Comparison of ENCODE assay signal across 27 cellular contexts in genomic region chr11:67521924-67522323, GRCh38. TPM values are rescaled to one million over a fixed set of nuclear protein-coding genes. Genes with fewer than 3 reads are reported as not detected.
DNase-seq lines count a peak whose midpoint lies in the region; ATAC-seq, FAIRE-seq and TF ChIP-seq lines count a peak whose summit lies in the region.
"Had no signal": no experiment of that assay in that cellular context is flagged by ENCODE, and none has a peak within 500 bp of the region (broad histone marks: within the 10 kb centered on the region; RNA-seq: fewer than 3 reads in every experiment).

No MANE protein-coding gene starts in this region.

- H3K27me3 ChIP-seq in IMR-90 (ENCODE audit: control insufficient read depth, insufficient read depth, low read length) = peaks cover 29% of the 10 kb centered on the region
- no peaks in the 10 kb centered on the region for H3K27me3 ChIP-seq in sigmoid colon
- H3K27me3 ChIP-seq: BE2C, BLaER1 had no signal

- no peak for FAIRE-seq in kidney (lab: Jason Lieb, UNC)
- FAIRE-seq: A204.1, D721Med, G401.6, GM12878, GM12892, GM18507 had no signal

- no peak overlapping the region for H4K8ac ChIP-seq in IMR-90 (ENCODE audit: low read depth in 2 of 2, low read length in 2 of 2)

- TF ChIP-seq RAD21 in IMR-90 (IDR thresholded peaks at IDR 0.05; ENCODE audit: low read length) = no peak

- no peak overlapping the region for H3K56ac ChIP-seq in IMR-90 (ENCODE audit: extremely low read depth, insufficient read depth, low read length)

- H3K4me3 Mint-ChIP-seq in stimulated activated effector memory CD8-positive, alpha-beta T cell treated with anti-CD3 and anti-CD28 coated beads, Interleukin-12 subunit alpha, Interleukin-12 subunit beta, amount 100 ng/mL, for 72 hours = no peak overlapping the region
- H3K4me3 Mint-ChIP-seq: CD4-positive, alpha-beta T cell; CD8-positive, alpha-beta T cell had no signal

- H3K23ac ChIP-seq in IMR-90 (ENCODE audit: low read depth, low read length) = no peak overlapping the region

- no peaks in the 10 kb centered on the region for H3K4me1 Mint-ChIP-seq in stimulated activated effector memory CD8-positive, alpha-beta T cell treated with anti-CD3 and anti-CD28 coated beads, Interleukin-12 subunit alpha, Interleukin-12 subunit beta, amount 100 ng/mL, for 72 hours

- H3K36me3 Mint-ChIP-seq in stimulated activated effector memory CD8-positive, alpha-beta T cell treated with anti-CD3 and anti-CD28 coated beads, Interleukin-12 subunit alpha, Interleukin-12 subunit beta, amount 100 ng/mL, for 72 hours = no peaks in the 10 kb centered on the region
- H3K36me3 Mint-ChIP-seq: CD8-positive, alpha-beta T cell had no signal

- no peak overlapping the region for H2BK120ac ChIP-seq in IMR-90 (ENCODE audit: low read depth, low read length)

- intact Hi-C loops in IMR-90 (cut with micrococcal nuclease) (no loop called here), kidney (cut with DNase I) (no loop called here), sigmoid colon (cut with DNase I) (no loop called here)

- H3K14ac ChIP-seq in IMR-90 (replicated peaks; ENCODE audit: low read depth, low read length) = no peak overlapping the region

- H3K18ac ChIP-seq in IMR-90 (ENCODE audit: low read depth, low read length) = no peak overlapping the region

- in situ Hi-C loops in IMR-90 (cut with MboI; ENCODE audit: low sequenced_read_pairs) = no loop called here

- H3K9me3 Mint-ChIP-seq in stimulated activated effector memory CD8-positive, alpha-beta T cell treated with anti-CD3 and anti-CD28 coated beads, Interleukin-12 subunit alpha, Interleukin-12 subunit beta, amount 100 ng/mL, for 72 hours = no peaks in the 10 kb centered on the region
- H3K9me3 Mint-ChIP-seq: CD4-positive, alpha-beta T cell; CD8-positive, alpha-beta T cell had no signal

- H3K79me1 ChIP-seq in IMR-90 (ENCODE audit: low read depth in 1 of 2, low read length in 2 of 2) = no peaks in the 10 kb centered on the region

- CTCF ChIA-PET in IMR-90 (lab: Yijun Ruan, JAX) = no interaction called here

- no peak overlapping the region for H2BK15ac ChIP-seq in IMR-90 (ENCODE audit: low read depth, low read length)

- H3K9me3 ChIP-seq in IMR-90 (ENCODE audit: control insufficient read depth, insufficient read depth, low read length) (no peaks in the 10 kb centered on the region), kidney (ENCODE audit: control insufficient read depth in 1 of 2, low read length in 2 of 2) (no peaks in the 10 kb centered on the region), sigmoid colon (no peaks in the 10 kb centered on the region)
- H3K9me3 ChIP-seq: BE2C, BLaER1, Caco-2 had no signal

- TF ChIP-seq EP300 in sigmoid colon (IDR thresholded peaks at IDR 0.05) = no peak

- H4K20me1 ChIP-seq in IMR-90 (ENCODE audit: insufficient read depth, low read length) = no peaks in the 10 kb centered on the region
- H4K20me1 ChIP-seq: BLaER1 had no signal

- no peak overlapping the region for H2BK20ac ChIP-seq in IMR-90 (ENCODE audit: low read depth, low read length)

- H3K36me3 ChIP-seq in IMR-90 (ENCODE audit: control insufficient read depth, insufficient read depth, low read length) (no peaks in the 10 kb centered on the region), kidney (ENCODE audit: control insufficient read depth in 1 of 2, insufficient read depth in 2 of 2, low read length in 2 of 2) (no peaks in the 10 kb centered on the region), sigmoid colon (no peaks in the 10 kb centered on the region)
- H3K36me3 ChIP-seq: BE2C, BLaER1 had no signal

- BruUV-seq in IMR-90 (replicated peaks; lab: Mats Ljungman, UMichigan) = no TSS peak

- H3K27ac ChIP-seq in IMR-90 (ENCODE audit: insufficient read depth, low read length) (no peak overlapping the region), kidney (ENCODE audit: low read depth in 2 of 2, low read length in 2 of 2) (no peak overlapping the region), sigmoid colon (no peak overlapping the region)
- H3K27ac ChIP-seq: BLaER1 had no signal

- POLR2A ChIA-PET in IMR-90 (lab: Charles Lee; ENCODE audit: unreplicated experiment) = no interaction called here

- no peak overlapping the region for H2AK5ac ChIP-seq in IMR-90 (ENCODE audit: low read depth, low read length)

- WGBS in IMR-90 (ENCODE audit: extremely low coverage in 2 of 2, insufficient read length in 1 of 2), 2 experiments = no CpG with 5 or more reads among the region's 10 CpGs
- WGBS in sigmoid colon, 2 donors = 88 to 92% methylated on average over 10 of the region's 10 CpGs

- TF ChIP-seq CTCF in GM10266 (IDR thresholded peaks at IDR 0.05; ENCODE audit: control insufficient read depth, insufficient read depth, low read depth, missing control alignments) = no peak
- no peak for TF ChIP-seq CTCF in IMR-90 (conservative IDR thresholded peaks at IDR 0.05; ENCODE audit: low read depth, low read length)
- no peak for TF ChIP-seq CTCF in kidney (IDR thresholded peaks at IDR 0.05; ENCODE audit: borderline replicate concordance, extremely low read depth, insufficient read depth)
- no peak for TF ChIP-seq CTCF in sigmoid colon (IDR thresholded peaks at IDR 0.05)

- DNase-seq in GM10266 (ENCODE audit: extremely low spot score) (peak; percentile 15), IMR-90 (no peak), kidney (peak; percentile 62), NCI-H526 treated with DMSO at 0.1 percent for 48 hours (lab: John Stamatoyannopoulos, UW) (no peak), NOMO-1 (lab: John Stamatoyannopoulos, UW; ENCODE audit: unreplicated experiment in 2 of 2) (no peak), sigmoid colon (no peak), NCI-H774 (lab: John Stamatoyannopoulos, UW) (no peak)
- DNase-seq in stimulated activated effector memory CD8-positive, alpha-beta T cell treated with anti-CD3 and anti-CD28 coated beads, Interleukin-12 subunit alpha, Interleukin-12 subunit beta, amount 100 ng/mL, for 72 hours (ENCODE audit: low spot score in 2 of 2) = no peak
- DNase-seq: 8988T; ACHN; BE2C; C1 segment of cervical spinal cord; Caco-2; Calu3; CD4-positive, alpha-beta T cell; CD8-positive, alpha-beta T cell; DMS79 treated with DMSO at 0.1 percent for 48 hours; GF-D8 had no signal

- dilution Hi-C loops in IMR-90 (cut with HindIII; ENCODE audit: low sequenced_read_pairs, unreplicated experiment) = no loop called here

- no peak for ATAC-seq in IMR-90 (ENCODE audit: low read depth)
- ATAC-seq in stimulated activated effector memory CD8-positive, alpha-beta T cell treated with anti-CD3 and anti-CD28 coated beads, Interleukin-12 subunit alpha, Interleukin-12 subunit beta, amount 100 ng/mL, for 72 hours = no peak
- ATAC-seq: CD8-positive, alpha-beta T cell; GM12878 had no signal

- no peak overlapping the region for H2BK5ac ChIP-seq in IMR-90 (ENCODE audit: low read depth, low read length, poor library complexity, severe bottlenecking)

- H3K4me2 ChIP-seq in IMR-90 (ENCODE audit: low read depth, low read length) = no peak overlapping the region
- H3K4me2 ChIP-seq: BLaER1 had no signal

- TF ChIP-seq POLR2A in IMR-90 (IDR thresholded peaks at IDR 0.05; ENCODE audit: low read depth, low read length) (no peak), sigmoid colon (IDR thresholded peaks at IDR 0.05) (no peak)

- peak overlapping the region; percentile 32 for H3K27ac Mint-ChIP-seq in stimulated activated effector memory CD8-positive, alpha-beta T cell treated with anti-CD3 and anti-CD28 coated beads, Interleukin-12 subunit alpha, Interleukin-12 subunit beta, amount 100 ng/mL, for 72 hours
- H3K27ac Mint-ChIP-seq: CD4-positive, alpha-beta T cell; CD8-positive, alpha-beta T cell had no signal

- H4K91ac ChIP-seq in IMR-90 (ENCODE audit: insufficient read depth, low read depth, low read length) = no peak overlapping the region

- H3K9ac ChIP-seq in IMR-90 (ENCODE audit: low read depth, low read length) (no peak overlapping the region), kidney (ENCODE audit: low read length in 2 of 2) (no peak overlapping the region)
- H3K9ac ChIP-seq: BLaER1 had no signal

- no peaks in the 10 kb centered on the region for H3K9me1 ChIP-seq in IMR-90 (ENCODE audit: insufficient read depth, low read length)

- H3K4me3 ChIP-seq in IMR-90 (ENCODE audit: insufficient read depth, low read depth, low read length) = no peak overlapping the region
- no peak overlapping the region for H3K4me3 ChIP-seq in kidney (ENCODE audit: low read length in 2 of 2)
- no peak overlapping the region for H3K4me3 ChIP-seq in sigmoid colon
- H3K4me3 ChIP-seq: BLaER1, GM12878 had no signal

- no peaks in the 10 kb centered on the region for H3K4me1 ChIP-seq in IMR-90 (ENCODE audit: control insufficient read depth, insufficient read depth, low read length)
- H3K4me1 ChIP-seq in kidney (ENCODE audit: control insufficient read depth in 1 of 2, insufficient read depth in 1 of 2, low read depth in 1 of 2, low read length in 2 of 2) = no peaks in the 10 kb centered on the region
- no peaks in the 10 kb centered on the region for H3K4me1 ChIP-seq in sigmoid colon
- H3K4me1 ChIP-seq: BE2C, BLaER1, Caco-2 had no signal

- no peak overlapping the region for H4K5ac ChIP-seq in IMR-90 (ENCODE audit: low read depth, low read length)

- H2AK9ac ChIP-seq in IMR-90 (replicated peaks; ENCODE audit: low read depth, low read length, poor library complexity) = peak overlapping the region; percentile 33

- H2AFZ ChIP-seq in IMR-90 (replicated peaks; ENCODE audit: low read length, poor library complexity) = no peak overlapping the region

- no peak overlapping the region for H3K4ac ChIP-seq in IMR-90 (ENCODE audit: low read depth, low read length)

RNA-seq across cellular contexts. Expression of gene CABP2, which starts 1.3 kb away (rescaled TPM):
- not detected in 2 replicates for total RNA-seq in IMR-90 (2012; rRNA removed)
- not detected in 2 replicates for polyA plus RNA-seq in IMR-90 (2012; rRNA removed)
- not detected in 2 replicates for polyA plus RNA-seq in IMR-90 (2012; cell fraction: cytosol; rRNA removed)
- polyA plus RNA-seq in IMR-90 (2012; cell fraction: nucleus; rRNA removed; ENCODE audit: low replicate concordance) = not detected in 2 replicates
- total RNA-seq in kidney = not detected
- polyA plus RNA-seq in kidney (ENCODE audit: insufficient read depth, low read depth, low replicate concordance) = not detected
- not detected for total RNA-seq in sigmoid colon
- polyA plus RNA-seq in sigmoid colon = not detected
- total RNA-seq: A673; Caco-2; Calu3; CD4-positive, alpha-beta T cell; CD8-positive, alpha-beta T cell; GM12878 had no signal
- polyA plus RNA-seq: AG04450, GM12878 had no signal

RNA-seq across cellular contexts. Expression of gene CDK2AP2, which starts 14.0 kb away (rescaled TPM):
- total RNA-seq in IMR-90 (2012; rRNA removed) (8.1 and 9.2 TPM in 2 replicates), kidney (98.4 TPM), sigmoid colon (10 to 100 TPM; 13.3 to 32.9 (median 23.7) TPM)
- polyA plus RNA-seq in IMR-90 (2012; rRNA removed) (44.7 and 49.8 TPM in 2 replicates), kidney (ENCODE audit: insufficient read depth, low read depth, low replicate concordance) (188 TPM), sigmoid colon (100 to 1,000 TPM in 2 of 3 donors, 10 to 100 TPM in 1; 64.9 to 126 (median 101) TPM)
- 49.1 and 52.7 TPM in 2 replicates for polyA plus RNA-seq in IMR-90 (2012; cell fraction: cytosol; rRNA removed)
- 41.3 and 43.1 TPM in 2 replicates for polyA plus RNA-seq in IMR-90 (2012; cell fraction: nucleus; rRNA removed; ENCODE audit: low replicate concordance)

RNA-seq across cellular contexts. Expression of gene PITPNM1, which starts 16.8 kb away (rescaled TPM):
- 4.7 and 5.0 TPM in 2 replicates for total RNA-seq in IMR-90 (2012; rRNA removed)
- polyA plus RNA-seq in IMR-90 (2012; rRNA removed) = 15.4 and 18.3 TPM in 2 replicates
- polyA plus RNA-seq in IMR-90 (2012; cell fraction: cytosol; rRNA removed) = 8.3 and 16.2 TPM in 2 replicates
- 41.1 and 134 TPM in 2 replicates for polyA plus RNA-seq in IMR-90 (2012; cell fraction: nucleus; rRNA removed; ENCODE audit: low replicate concordance)
- total RNA-seq in kidney = 74.7 TPM
- 19.3 TPM for polyA plus RNA-seq in kidney (ENCODE audit: insufficient read depth, low read depth, low replicate concordance)
- total RNA-seq in sigmoid colon = 10 to 100 TPM in 1 of 4 donors, 1 to 10 TPM in 3; 3.2 to 16.0 (median 5.6) TPM
- polyA plus RNA-seq in sigmoid colon = 10 to 100 TPM; 16.2 to 69.1 (median 36.1) TPM

RNA-seq across cellular contexts. Expression of gene AIP, which starts 39.1 kb away (rescaled TPM):
- 91.4 and 95.5 TPM in 2 replicates for total RNA-seq in IMR-90 (2012; rRNA removed)
- 122 and 130 TPM in 2 replicates for polyA plus RNA-seq in IMR-90 (2012; rRNA removed)
- 119 and 146 TPM in 2 replicates for polyA plus RNA-seq in IMR-90 (2012; cell fraction: cytosol; rRNA removed)
- 57.9 and 94.8 TPM in 2 replicates for polyA plus RNA-seq in IMR-90 (2012; cell fraction: nucleus; rRNA removed; ENCODE audit: low replicate concordance)
- total RNA-seq in kidney = 61.5 TPM
- polyA plus RNA-seq in kidney (ENCODE audit: insufficient read depth, low read depth, low replicate concordance) = 135 TPM
- total RNA-seq in sigmoid colon = 100 to 1,000 TPM; 103 to 120 (median 109) TPM
- 10 to 100 TPM; 71.2 to 82.3 (median 76.6) TPM for polyA plus RNA-seq in sigmoid colon

RNA-seq across cellular contexts. Expression of gene TMEM134, which starts 52.9 kb away (rescaled TPM):
- total RNA-seq in IMR-90 (2012; rRNA removed) (12.5 and 18.9 TPM in 2 replicates), kidney (65.5 TPM), sigmoid colon (100 to 1,000 TPM in 3 of 4 donors, 10 to 100 TPM in 1; 54.6 to 137 (median 121) TPM)
- polyA plus RNA-seq in IMR-90 (2012; rRNA removed) (55.0 and 64.4 TPM in 2 replicates), kidney (ENCODE audit: insufficient read depth, low read depth, low replicate concordance) (127 TPM), sigmoid colon (10 to 100 TPM; 66.7 to 96.1 (median 69.1) TPM)
- polyA plus RNA-seq in IMR-90 (2012; cell fraction: cytosol; rRNA removed) = 167 and 255 TPM in 2 replicates
- 119 and 287 TPM in 2 replicates for polyA plus RNA-seq in IMR-90 (2012; cell fraction: nucleus; rRNA removed; ENCODE audit: low replicate concordance)

Comparison
In these comparisons a context has a peak if more than half of its experiments do, and no peak if none do; other contexts are left out.
1. DNase-seq: peak in GM10266 (single experiment) and kidney (single experiment); none in IMR-90 (single experiment), stimulated activated effector memory CD8-positive, alpha-beta T cell treated with anti-CD3 and anti-CD28 coated beads, Interleukin-12 subunit alpha, Interleukin-12 subunit beta, amount 100 ng/mL, for 72 hours (0 of 2), NCI-H526 treated with DMSO at 0.1 percent for 48 hours (single experiment), NOMO-1 (0 of 2), sigmoid colon (single experiment) and NCI-H774 (single experiment).